Comparison of ENCODE assay signal across 10 cellular contexts in genomic region chr6:45163952-45164766, GRCh38.
DNase-seq lines count a peak whose midpoint lies in the region; ATAC-seq and TF ChIP-seq lines count a peak whose summit lies in the region.
"Had no signal": no experiment of that assay in that cellular context is flagged by ENCODE, and none has a peak within 500 bp of the region (broad histone marks: within the 10 kb centered on the region; RNA-seq: fewer than 3 reads in every experiment).

No MANE protein-coding gene starts in this region.

- peaks cover 18% of the 10 kb centered on the region for H3K9me3 Mint-ChIP-seq in activated naive CD8-positive, alpha-beta T cell treated with anti-CD3 and anti-CD28 coated beads, Interleukin-2, amount 50 U/mL, for 24 hours
- H3K9me3 Mint-ChIP-seq: CD8-positive, alpha-beta memory T cell had no signal

- H3K27ac ChIP-seq in DND-41 (ENCODE audit: low read length): no peak overlapping the region
- H3K27ac ChIP-seq in gastroesophageal sphincter: no peak overlapping the region

- H3K27me3 ChIP-seq in DND-41 (ENCODE audit: insufficient read depth, low read length, poor library complexity) (no peaks in the 10 kb centered on the region), gastroesophageal sphincter (no peaks in the 10 kb centered on the region)

- H3K4me3 ChIP-seq in DND-41 (ENCODE audit: low read depth in 1 of 2, low read length in 2 of 2) (no peak overlapping the region), gastroesophageal sphincter (no peak overlapping the region)

- 85 to 90% methylated on average over 3 of the region's 3 CpGs for WGBS in gastroesophageal sphincter (ENCODE audit: low coverage in 1 of 2), 2 donors

- TF ChIP-seq POLR2A in gastroesophageal sphincter (IDR thresholded peaks at IDR 0.05): no peak

- no peaks in the 10 kb centered on the region for H3K79me2 ChIP-seq in DND-41 (ENCODE audit: insufficient read depth, low read length)

- H3K4me1 Mint-ChIP-seq in activated naive CD8-positive, alpha-beta T cell treated with anti-CD3 and anti-CD28 coated beads, Interleukin-2, amount 50 U/mL, for 24 hours: peaks cover 71% of the 10 kb centered on the region

- H3K9ac ChIP-seq in DND-41 (ENCODE audit: low read depth, low read length): no peak overlapping the region

- H2AFZ ChIP-seq in DND-41 (ENCODE audit: low read depth, low read length): no peak overlapping the region

- peaks cover 8% of the 10 kb centered on the region for H3K4me1 ChIP-seq in DND-41 (ENCODE audit: insufficient read depth, low read length)
- H3K4me1 ChIP-seq in gastroesophageal sphincter: no peaks in the 10 kb centered on the region

- peak overlapping the region; percentile 62 for H3K4me3 Mint-ChIP-seq in activated naive CD8-positive, alpha-beta T cell treated with anti-CD3 and anti-CD28 coated beads, Interleukin-2, amount 50 U/mL, for 24 hours
- H3K4me3 Mint-ChIP-seq: CD8-positive, alpha-beta memory T cell had no signal

- H3K27me3 Mint-ChIP-seq in activated naive CD8-positive, alpha-beta T cell treated with anti-CD3 and anti-CD28 coated beads, Interleukin-2, amount 50 U/mL, for 24 hours: no peaks in the 10 kb centered on the region
- H3K27me3 Mint-ChIP-seq: CD8-positive, alpha-beta memory T cell had no signal

- H3K4me2 ChIP-seq in DND-41 (ENCODE audit: insufficient read depth, low read length): no peak overlapping the region

- no peak for TF ChIP-seq EP300 in gastroesophageal sphincter (IDR thresholded peaks at IDR 0.05)

- DNase-seq in DND-41 (no peak), NCI-H1105 treated with DMSO at 0.1 percent for 48 hours (lab: John Stamatoyannopoulos, UW) (no peak), NCI-H748 treated with DMSO at 0.1 percent for 48 hours (lab: John Stamatoyannopoulos, UW) (no peak)
- DNase-seq in activated naive CD8-positive, alpha-beta T cell treated with anti-CD3 and anti-CD28 coated beads, Interleukin-2, amount 50 U/mL, for 24 hours: peak; percentile 30
- DNase-seq in NK-92 treated with Interleukin-12 subunit alpha and Interleukin-12 subunit beta, amount 100 ng/mL, for 24 hours (lab: John Stamatoyannopoulos, UW): no peak
- DNase-seq: CD8-positive, alpha-beta memory T cell; NCI-H524 had no signal

- no peaks in the 10 kb centered on the region for H3K9me3 ChIP-seq in DND-41 (ENCODE audit: insufficient read depth, low read length, severe bottlenecking)
- no peaks in the 10 kb centered on the region for H3K9me3 ChIP-seq in gastroesophageal sphincter

- H3K36me3 ChIP-seq in DND-41 (ENCODE audit: insufficient read depth, low read length) (no peaks in the 10 kb centered on the region), gastroesophageal sphincter (no peaks in the 10 kb centered on the region)

- H3K27ac Mint-ChIP-seq in activated naive CD8-positive, alpha-beta T cell treated with anti-CD3 and anti-CD28 coated beads, Interleukin-2, amount 50 U/mL, for 24 hours: peak overlapping the region; percentile 98
- H3K27ac Mint-ChIP-seq: CD8-positive, alpha-beta memory T cell had no signal

- no peak for ATAC-seq in DND-41 (ENCODE audit: insufficient read depth, low read depth)
- peak; percentile 56 for ATAC-seq in GM19452 (IDR thresholded peaks at IDR 0.05; ENCODE audit: unreplicated experiment)
- ATAC-seq in HG03378 (IDR thresholded peaks at IDR 0.05; ENCODE audit: unreplicated experiment): peak; percentile 92
- ATAC-seq in activated naive CD8-positive, alpha-beta T cell treated with anti-CD3 and anti-CD28 coated beads, Interleukin-2, amount 50 U/mL, for 24 hours: peak; percentile 97
- ATAC-seq in gastroesophageal sphincter: no peak

- peak; percentile 10 for TF ChIP-seq CTCF in DND-41 (IDR thresholded peaks at IDR 0.05; ENCODE audit: borderline replicate concordance, extremely low read depth, low read length, poor library complexity, severe bottlenecking)
- TF ChIP-seq CTCF in gastroesophageal sphincter (IDR thresholded peaks at IDR 0.05): no peak

- peaks cover 31% of the 10 kb centered on the region for H3K36me3 Mint-ChIP-seq in activated naive CD8-positive, alpha-beta T cell treated with anti-CD3 and anti-CD28 coated beads, Interleukin-2, amount 50 U/mL, for 24 hours (ENCODE audit: low read depth)

- no peaks in the 10 kb centered on the region for H4K20me1 ChIP-seq in DND-41 (ENCODE audit: insufficient read depth, low read length)

Comparison
In these comparisons a context has a peak if more than half of its experiments do, and no peak if none do; other contexts are left out.
1. ATAC-seq: peak in GM19452 (single experiment), HG03378 (single experiment) and activated naive CD8-positive, alpha-beta T cell treated with anti-CD3 and anti-CD28 coated beads, Interleukin-2, amount 50 U/mL, for 24 hours (single experiment); none in DND-41 (single experiment) and gastroesophageal sphincter (single experiment).